16 cellular contexts compared by ENCODE assay signal in genomic region chr12:123705935-123706334, GRCh38. TPM values are rescaled to one million over a fixed set of nuclear protein-coding genes. Genes with fewer than 3 reads are reported as not detected.
DNase-seq lines count a peak whose midpoint lies in the region; ATAC-seq, FAIRE-seq and TF ChIP-seq lines count a peak whose summit lies in the region.
"Had no signal": no experiment of that assay in that cellular context is flagged by ENCODE, and none has a peak within 500 bp of the region (broad histone marks: within the 10 kb centered on the region; RNA-seq: fewer than 3 reads in every experiment).

No MANE protein-coding gene starts in this region.

- POLR2A ChIA-PET in A549 (lab: Yijun Ruan, JAX) = no interaction called here

- H3K9me3 ChIP-seq in A549 = no peaks in the 10 kb centered on the region
- no peaks in the 10 kb centered on the region for H3K9me3 ChIP-seq in BE2C
- no peaks in the 10 kb centered on the region for H3K9me3 ChIP-seq in left lung
- H3K9me3 ChIP-seq in upper lobe of right lung = no peaks in the 10 kb centered on the region

- H3K27ac ChIP-seq in A549 = no peak overlapping the region
- no peak overlapping the region for H3K27ac ChIP-seq in left lung
- no peak overlapping the region for H3K27ac ChIP-seq in upper lobe of right lung
- H3K27ac ChIP-seq: neural progenitor cell had no signal

- intact Hi-C loops in left lung (cut with DNase I) (no loop called here), upper lobe of right lung (cut with DNase I) (no loop called here)

- no peak for TF ChIP-seq CTCF in A549 (IDR thresholded peaks at IDR 0.05)
- no peak for TF ChIP-seq CTCF in BE2C (IDR thresholded peaks at IDR 0.05; ENCODE audit: low read depth, low read length)
- no peak for TF ChIP-seq CTCF in left lung (IDR thresholded peaks at IDR 0.05)
- TF ChIP-seq CTCF in upper lobe of right lung (IDR thresholded peaks at IDR 0.05) = no peak

- DNase-seq in A549 (ENCODE audit: low read depth in 1 of 2, low spot score in 1 of 2) (peak; percentile 33 to 57), BE2C (peak; percentile 65), NCI-H2029 (lab: John Stamatoyannopoulos, UW) (peak; percentile 60), left lung (no peak), upper lobe of right lung (no peak), 8988T (no peak)
- DNase-seq in stimulated activated CD8-positive, alpha-beta memory T cell treated with anti-CD3 and anti-CD28 coated beads, Interleukin-4, amount 100 ng/mL, for 48 hours = no peak
- DNase-seq: CD4-positive, alpha-beta T cell; central memory CD4-positive, alpha-beta T cell; GF-D8; NCI-H2107 had no signal

- TF ChIP-seq POLR2A in A549 (IDR thresholded peaks at IDR 0.05; ENCODE audit: low read length) = no peak

- H3K4me3 Mint-ChIP-seq in activated T-helper 17 cell treated with anti-CD3 and anti-CD28 coated beads, Interleukin-2, amount 50 U/mL, for 72 hours = no peak overlapping the region
- H3K4me3 Mint-ChIP-seq: CD4-positive, alpha-beta T cell; neural progenitor cell had no signal

- H3K4me1 ChIP-seq in A549 (no peaks in the 10 kb centered on the region), BE2C (no peaks in the 10 kb centered on the region), left lung (no peaks in the 10 kb centered on the region), upper lobe of right lung (no peaks in the 10 kb centered on the region)
- H3K4me1 ChIP-seq: neural progenitor cell had no signal

- TF ChIP-seq EP300 in A549 (IDR thresholded peaks at IDR 0.05) = no peak

- no peaks in the 10 kb centered on the region for H3K27me3 ChIP-seq in BE2C
- H3K27me3 ChIP-seq in left lung = no peaks in the 10 kb centered on the region
- H3K27me3 ChIP-seq in upper lobe of right lung = no peaks in the 10 kb centered on the region
- H3K27me3 ChIP-seq: neural progenitor cell had no signal

- H3K9me3 Mint-ChIP-seq in activated T-helper 17 cell treated with anti-CD3 and anti-CD28 coated beads, Interleukin-2, amount 50 U/mL, for 72 hours = no peaks in the 10 kb centered on the region
- H3K9me3 Mint-ChIP-seq: CD4-positive, alpha-beta T cell; neural progenitor cell had no signal

- ATAC-seq in A549 (peak; percentile 34 to 77; a peak in 4 of 6 replicates), left lung (no peak), upper lobe of right lung (no peak)
- peak; percentile 48 for ATAC-seq in activated T-helper 17 cell treated with anti-CD3 and anti-CD28 coated beads, Interleukin-2, amount 50 U/mL, for 72 hours (replicated peaks)
- ATAC-seq: activated CD4-positive, CD25-positive, alpha-beta regulatory T cell treated with anti-CD3 and anti-CD28 coated beads, Interleukin-2, amount 50 U/mL, for 24 hours had no signal

- FAIRE-seq in A549 (lab: Jason Lieb, UNC) = no peak
- FAIRE-seq: frontal cortex, GM19239 had no signal

- 54% methylated on average over 3 of the region's 3 CpGs for WGBS in A549 (ENCODE audit: missing lambda C conversion rate)

- H3K36me3 ChIP-seq in BE2C (peaks cover 3% of the 10 kb centered on the region), left lung (peaks cover 0 to 14% of the 10 kb centered on the region in 2 donors), upper lobe of right lung (peaks cover 13% of the 10 kb centered on the region)
- H3K36me3 ChIP-seq: neural progenitor cell had no signal

- peaks cover 3% of the 10 kb centered on the region for H3K4me1 Mint-ChIP-seq in activated T-helper 17 cell treated with anti-CD3 and anti-CD28 coated beads, Interleukin-2, amount 50 U/mL, for 72 hours

- H3K27me3 Mint-ChIP-seq in activated T-helper 17 cell treated with anti-CD3 and anti-CD28 coated beads, Interleukin-2, amount 50 U/mL, for 72 hours = no peaks in the 10 kb centered on the region
- H3K27me3 Mint-ChIP-seq: CD4-positive, alpha-beta T cell had no signal

- H3K27ac Mint-ChIP-seq in activated T-helper 17 cell treated with anti-CD3 and anti-CD28 coated beads, Interleukin-2, amount 50 U/mL, for 72 hours = no peak overlapping the region
- H3K27ac Mint-ChIP-seq: CD4-positive, alpha-beta T cell; neural progenitor cell had no signal

- CTCF ChIA-PET in A549 (lab: Yijun Ruan, JAX) = no interaction called here

- no peak overlapping the region for H3K4me2 ChIP-seq in A549
- H3K4me2 ChIP-seq: neural progenitor cell had no signal

- no peaks in the 10 kb centered on the region for H3K36me3 Mint-ChIP-seq in activated T-helper 17 cell treated with anti-CD3 and anti-CD28 coated beads, Interleukin-2, amount 50 U/mL, for 72 hours (ENCODE audit: low read depth)

- no peak for TF ChIP-seq RAD21 in A549 (conservative IDR thresholded peaks at IDR 0.05 in 1 of 2, IDR thresholded peaks at IDR 0.05 in 1 of 2)

- H3K4me3 ChIP-seq in A549 = no peak overlapping the region
- no peak overlapping the region for H3K4me3 ChIP-seq in BE2C (ENCODE audit: low read depth, low read length)
- H3K4me3 ChIP-seq in left lung = no peak overlapping the region
- no peak overlapping the region for H3K4me3 ChIP-seq in upper lobe of right lung
- H3K4me3 ChIP-seq: neural progenitor cell had no signal

TF ChIP-seq in A549, 52 proteins besides CTCF, POLR2A, EP300 and RAD21:
- TF ChIP-seq USF2 (IDR thresholded peaks at IDR 0.05) (peak; percentile 62; the same call in 1 of the 2 replicates), FOSL2 (IDR thresholded peaks at IDR 0.05) (no peak), FOSL2 (CRISPR knock-in tag; IDR thresholded peaks at IDR 0.05) (peak; percentile 66), BHLHE40 (IDR thresholded peaks at IDR 0.05; ENCODE audit: low read depth, low read length) (no peak)

RNA-seq across cellular contexts. Expression of gene ATP6V0A2, which starts 6.2 kb away (rescaled TPM):
- polyA plus RNA-seq in A549 (2011; rRNA removed) (42.4 and 44.6 TPM in 2 replicates), A549 (2017; fragmentation: RNase III; extraction: RNeasy Plus Mini Kit Qiagen cat#74134 plus additional on column Dnase treatment) (11.9 to 12.5 TPM (median 12.1 TPM) in 3 replicates)
- 17.5 and 24.8 TPM in 2 replicates for polyA plus RNA-seq in A549 (2012; cell fraction: cytosol; rRNA removed)
- 35.7 and 41.0 TPM in 2 replicates for polyA plus RNA-seq in A549 (2012; cell fraction: nucleus; rRNA removed)
- polyA minus RNA-seq in A549 (2011; rRNA and poly(A)+ RNA removed) = 51.8 and 61.0 TPM in 2 replicates
- 16.1 TPM for polyA plus RNA-seq in BE2C (2012; ENCODE audit: insufficient read depth, insufficient read length, low read depth)
- total RNA-seq in activated T-helper 17 cell treated with anti-CD3 and anti-CD28 coated beads, Interleukin-2, amount 50 U/mL, for 72 hours = 10 to 100 TPM; 65.8 to 70.3 TPM
- total RNA-seq in left lung (10 to 100 TPM; 20.7 to 37.2 TPM), upper lobe of right lung (27.8 TPM)

RNA-seq across cellular contexts. Expression of gene TCTN2, which starts 35.0 kb away (rescaled TPM):
- polyA plus RNA-seq in A549 (2011; rRNA removed) = 14.3 and 15.0 TPM in 2 replicates
- 10.1 and 11.7 TPM in 2 replicates for polyA plus RNA-seq in A549 (2012; cell fraction: cytosol; rRNA removed)
- polyA plus RNA-seq in A549 (2012; cell fraction: nucleus; rRNA removed) = 11.2 and 15.9 TPM in 2 replicates
- polyA plus RNA-seq in A549 (2017; fragmentation: RNase III; extraction: RNeasy Plus Mini Kit Qiagen cat#74134 plus additional on column Dnase treatment) = 7.2 to 9.7 TPM (median 8.6 TPM) in 3 replicates
- polyA minus RNA-seq in A549 (2011; rRNA and poly(A)+ RNA removed) = 17.9 and 18.3 TPM in 2 replicates
- 3.0 TPM for polyA plus RNA-seq in BE2C (2012; ENCODE audit: insufficient read depth, insufficient read length, low read depth)
- total RNA-seq in activated T-helper 17 cell treated with anti-CD3 and anti-CD28 coated beads, Interleukin-2, amount 50 U/mL, for 72 hours = 1 to 10 TPM; 5.6 to 6.3 TPM
- 10 to 100 TPM; 11.0 to 12.6 TPM for total RNA-seq in left lung
- total RNA-seq in upper lobe of right lung = 10.5 TPM

RNA-seq across cellular contexts. Expression of gene DNAH10, which starts 56.2 kb away (rescaled TPM):
- polyA plus RNA-seq in A549 (2011; rRNA removed) = 0.36 and 0.39 TPM in 2 replicates
- polyA plus RNA-seq in A549 (2012; cell fraction: cytosol; rRNA removed) = 0.12 and 0.21 TPM in 2 replicates
- 0.25 and 0.32 TPM in 2 replicates for polyA plus RNA-seq in A549 (2012; cell fraction: nucleus; rRNA removed)
- 0.14 to 0.37 TPM (median 0.37 TPM) in 3 replicates for polyA plus RNA-seq in A549 (2017; fragmentation: RNase III; extraction: RNeasy Plus Mini Kit Qiagen cat#74134 plus additional on column Dnase treatment)
- polyA minus RNA-seq in A549 (2011; rRNA and poly(A)+ RNA removed) = 0.88 and 1.1 TPM in 2 replicates
- 4.9 TPM for polyA plus RNA-seq in BE2C (2012; ENCODE audit: insufficient read depth, insufficient read length, low read depth)
- total RNA-seq in activated T-helper 17 cell treated with anti-CD3 and anti-CD28 coated beads, Interleukin-2, amount 50 U/mL, for 72 hours = under 1 TPM; 0.26 to 0.30 TPM
- total RNA-seq in left lung = 1 to 10 TPM in 1 of 2 donors, under 1 TPM in 1; 0.79 to 4.0 TPM
- 0.23 TPM for total RNA-seq in upper lobe of right lung

Comparison
In these comparisons a context has a peak if more than half of its experiments do, and no peak if none do; other contexts are left out.
1. ATAC-seq: peak in A549 (2 of 2) and activated T-helper 17 cell treated with anti-CD3 and anti-CD28 coated beads, Interleukin-2, amount 50 U/mL, for 72 hours (single experiment); none in left lung (single experiment) and upper lobe of right lung (single experiment).
2. DNase-seq: peak in A549 (2 of 2), BE2C (single experiment) and NCI-H2029 (single experiment); none in left lung (0 of 2), stimulated activated CD8-positive, alpha-beta memory T cell treated with anti-CD3 and anti-CD28 coated beads, Interleukin-4, amount 100 ng/mL, for 48 hours (single experiment), upper lobe of right lung (single experiment) and 8988T (single experiment).